Comparison of ENCODE assay signal across 1 cellular context in genomic region chr15:25803541-25803940, GRCh38.
TF ChIP-seq lines count a peak whose summit lies in the region.

No MANE protein-coding gene starts in this region.

TF ChIP-seq in H1, 55 proteins besides CTCF, POLR2A, EP300 and RAD21:
- TF ChIP-seq E2F6 (IDR thresholded peaks at IDR 0.05) (no peak), EZH2 (IDR thresholded peaks at IDR 0.05; ENCODE audit: low read depth, low read length, severe bottlenecking) (no peak), BCL11A (IDR thresholded peaks at IDR 0.05; ENCODE audit: low read depth in 2 of 2, low read length in 2 of 2) (no peak), SIRT6 (IDR thresholded peaks at IDR 0.05; ENCODE audit: low read length) (no peak), GABPA (IDR thresholded peaks at IDR 0.05; ENCODE audit: borderline replicate concordance, insufficient read depth, low read length) (no peak), JUND (IDR thresholded peaks at IDR 0.05; ENCODE audit: low read length) (no peak), TBP (IDR thresholded peaks at IDR 0.05; ENCODE audit: low read depth, low read length) (no peak), POLR2AphosphoS5 (IDR thresholded peaks at IDR 0.05; ENCODE audit: low read depth, low read length) (no peak), CHD1 (IDR thresholded peaks at IDR 0.05; ENCODE audit: low read depth, low read length) (no peak), SAP30 (IDR thresholded peaks at IDR 0.05; ENCODE audit: insufficient read depth, insufficient replicate concordance, low read length) (no peak), TEAD4 (IDR thresholded peaks at IDR 0.05; ENCODE audit: low read depth, low read length) (no peak), CBX5 (IDR thresholded peaks at IDR 0.05; ENCODE audit: low read depth, low read length) (no peak), BRCA1 (IDR thresholded peaks at IDR 0.05; ENCODE audit: low read depth, low read length) (no peak), USF2 (IDR thresholded peaks at IDR 0.05; ENCODE audit: low read length) (no peak), RFX5 (IDR thresholded peaks at IDR 0.05; ENCODE audit: borderline replicate concordance, low read depth, low read length) (no peak), KDM5A (IDR thresholded peaks at IDR 0.05; ENCODE audit: low read length) (no peak), ASH2L (IDR thresholded peaks at IDR 0.05; ENCODE audit: low read length) (no peak), TAF1 (IDR thresholded peaks at IDR 0.05; ENCODE audit: low read depth, low read length) (no peak), BACH1 (IDR thresholded peaks at IDR 0.05; ENCODE audit: low read length) (no peak), SP1 (IDR thresholded peaks at IDR 0.05; ENCODE audit: low read depth, low read length) (no peak)
